In genomic region chr3:88219138-88219792, GRCh38 we compare ENCODE assay signal across 8 cellular contexts.
A peak's percentile ranks its signal among the peaks of the same experiment; 100 is the strongest.
DNase-seq lines count a peak whose midpoint lies in the region; ATAC-seq and TF ChIP-seq lines count a peak whose summit lies in the region.

No MANE protein-coding gene starts in this region.

- H3K36me3 ChIP-seq in WERI-Rb-1, result no peaks in the 10 kb centered on the region
- no peaks in the 10 kb centered on the region for H3K36me3 ChIP-seq in left ventricle myocardium inferior
- no peaks in the 10 kb centered on the region for H3K36me3 ChIP-seq in uterus

- no peaks in the 10 kb centered on the region for H3K36me3 Mint-ChIP-seq in stimulated activated effector memory CD8-positive, alpha-beta T cell treated with anti-CD3 and anti-CD28 coated beads, Interleukin-12 subunit alpha, Interleukin-12 subunit beta, amount 100 ng/mL, for 72 hours

- no peak for TF ChIP-seq POLR2A in uterus (IDR thresholded peaks at IDR 0.05)

- H3K4me3 Mint-ChIP-seq in stimulated activated effector memory CD8-positive, alpha-beta T cell treated with anti-CD3 and anti-CD28 coated beads, Interleukin-12 subunit alpha, Interleukin-12 subunit beta, amount 100 ng/mL, for 72 hours, result no peak overlapping the region

- POLR2A ChIA-PET in AG04450 (lab: Yijun Ruan, JAX), result no interaction called here

- DNase-seq in AG04450 (ENCODE audit: low read depth, low spot score) (peak; percentile 2), GM13976 (ENCODE audit: low spot score) (peak; percentile 70), NCI-H128 (lab: John Stamatoyannopoulos, UW; ENCODE audit: unreplicated experiment) (peak; percentile 22), WERI-Rb-1 (peak; percentile 78), left ventricle myocardium inferior (no peak), uterus (no peak)
- DNase-seq in stimulated activated effector memory CD8-positive, alpha-beta T cell treated with anti-CD3 and anti-CD28 coated beads, Interleukin-12 subunit alpha, Interleukin-12 subunit beta, amount 100 ng/mL, for 72 hours (ENCODE audit: low spot score in 2 of 2), result no peak

- H3K4me1 Mint-ChIP-seq in stimulated activated effector memory CD8-positive, alpha-beta T cell treated with anti-CD3 and anti-CD28 coated beads, Interleukin-12 subunit alpha, Interleukin-12 subunit beta, amount 100 ng/mL, for 72 hours, result no peaks in the 10 kb centered on the region

- H3K27ac Mint-ChIP-seq in stimulated activated effector memory CD8-positive, alpha-beta T cell treated with anti-CD3 and anti-CD28 coated beads, Interleukin-12 subunit alpha, Interleukin-12 subunit beta, amount 100 ng/mL, for 72 hours, result no peak overlapping the region

- TF ChIP-seq CTCF in AG04450 (IDR thresholded peaks at IDR 0.05; ENCODE audit: low read depth, low read length) (peak; percentile 57), GM13976 (IDR thresholded peaks at IDR 0.05; ENCODE audit: borderline replicate concordance, control extremely low read depth, extremely low read depth, insufficient read depth, missing control alignments) (peak; percentile 49), WERI-Rb-1 (IDR thresholded peaks at IDR 0.05; ENCODE audit: low read depth, low read length) (peak; percentile 67), left ventricle myocardium inferior (IDR thresholded peaks at IDR 0.05; ENCODE audit: borderline replicate concordance) (peak; percentile 56), uterus (IDR thresholded peaks at IDR 0.05) (peak in 1 of 4 experiments; percentile 6)

- in situ Hi-C loops in GM13976 (cut with MboI; ENCODE audit: low sequenced_read_pairs, unreplicated experiment), result loop anchor here (25.0 kb wide), 2 partner anchors 1868 to 1968 kb away; no protein-coding TSS in a partner anchor

- H3K27me3 ChIP-seq in AG04450 (ENCODE audit: control insufficient read depth, insufficient read depth, low read length), result no peaks in the 10 kb centered on the region
- H3K27me3 ChIP-seq in WERI-Rb-1 (ENCODE audit: insufficient read depth, low read depth, severe bottlenecking), result no peaks in the 10 kb centered on the region
- H3K27me3 ChIP-seq in left ventricle myocardium inferior (ENCODE audit: low read depth), result no peaks in the 10 kb centered on the region
- H3K27me3 ChIP-seq in uterus, result no peaks in the 10 kb centered on the region

- H3K4me3 ChIP-seq in AG04450 (ENCODE audit: low read depth, low read length) (no peak overlapping the region), WERI-Rb-1 (ENCODE audit: low read depth, low read length) (no peak overlapping the region), left ventricle myocardium inferior (no peak overlapping the region), uterus (no peak overlapping the region)

- peak; percentile 86 for ATAC-seq in HG02759 (IDR thresholded peaks at IDR 0.05; ENCODE audit: unreplicated experiment)
- ATAC-seq in stimulated activated effector memory CD8-positive, alpha-beta T cell treated with anti-CD3 and anti-CD28 coated beads, Interleukin-12 subunit alpha, Interleukin-12 subunit beta, amount 100 ng/mL, for 72 hours, result peak; percentile 44

- intact Hi-C loops in left ventricle myocardium inferior (cut with micrococcal nuclease) (no loop called here), uterus (cut with DNase I; ENCODE audit: low total_unique reads) (no loop called here)

- H3K27ac ChIP-seq in AG04450 (ENCODE audit: low read depth, low read length) (no peak overlapping the region), WERI-Rb-1 (no peak overlapping the region), left ventricle myocardium inferior (replicated peaks) (no peak overlapping the region), uterus (no peak overlapping the region)

- CTCF ChIA-PET in AG04450 (lab: Charles Lee), result interaction anchor here (0.6 to 1.8 kb wide), 15 partner anchors 10 to 1963 kb away, joined by 3 to 20 read pairs (median 4); no protein-coding TSS in a partner anchor

- H3K9me3 ChIP-seq in AG04450 (ENCODE audit: control insufficient read depth, insufficient read depth, low read length) (no peaks in the 10 kb centered on the region), WERI-Rb-1 (ENCODE audit: severe bottlenecking) (no peaks in the 10 kb centered on the region), left ventricle myocardium inferior (replicated peaks) (no peaks in the 10 kb centered on the region), uterus (no peaks in the 10 kb centered on the region)

- no peaks in the 10 kb centered on the region for H3K9me3 Mint-ChIP-seq in stimulated activated effector memory CD8-positive, alpha-beta T cell treated with anti-CD3 and anti-CD28 coated beads, Interleukin-12 subunit alpha, Interleukin-12 subunit beta, amount 100 ng/mL, for 72 hours

- H3K4me1 ChIP-seq in left ventricle myocardium inferior (no peaks in the 10 kb centered on the region), uterus (no peaks in the 10 kb centered on the region)

Comparison
In these comparisons a context has a peak if more than half of its experiments do, and no peak if none do; other contexts are left out.
1. DNase-seq: peak in AG04450 (single experiment), GM13976 (single experiment), NCI-H128 (single experiment) and WERI-Rb-1 (single experiment); none in left ventricle myocardium inferior (single experiment), stimulated activated effector memory CD8-positive, alpha-beta T cell treated with anti-CD3 and anti-CD28 coated beads, Interleukin-12 subunit alpha, Interleukin-12 subunit beta, amount 100 ng/mL, for 72 hours (0 of 2) and uterus (0 of 2).